In the genomic region with DNA sequence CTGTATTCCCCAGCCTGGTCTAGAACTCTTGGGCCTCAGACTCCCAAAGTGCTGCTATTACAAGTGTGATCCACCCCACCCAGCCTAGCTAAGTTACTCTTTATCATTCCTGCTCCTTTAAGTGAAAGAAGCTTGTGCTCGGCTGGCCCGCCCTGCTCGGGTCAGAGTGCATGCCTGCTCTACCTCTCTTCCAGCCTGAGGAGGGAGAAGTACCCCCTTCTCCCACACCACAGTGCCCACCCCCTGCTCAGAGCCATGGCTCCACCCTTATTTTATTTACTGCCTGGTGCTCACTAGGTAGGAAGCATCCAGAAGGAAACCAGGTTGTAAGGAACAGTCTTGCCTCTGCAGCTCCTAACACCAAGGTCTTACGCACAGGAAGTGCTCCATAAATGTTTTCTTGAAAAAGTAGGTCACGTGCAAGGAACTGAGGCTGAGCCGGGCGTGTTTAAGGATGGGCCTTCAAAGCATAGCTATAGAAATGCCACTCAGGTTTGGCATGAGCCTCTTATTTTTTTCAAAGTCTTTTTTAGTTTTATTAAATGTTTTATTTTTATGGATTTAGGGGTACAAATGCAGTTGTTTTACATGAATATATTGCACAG, we compare ENCODE assay signal across 25 cellular contexts.
DNase-seq lines count a peak whose midpoint lies in the region; ATAC-seq and TF ChIP-seq lines count a peak whose summit lies in the region.
"Had no signal": no experiment of that assay in that cellular context is flagged by ENCODE, and none has a peak within 500 bp of the region (broad histone marks: within the 10 kb centered on the region; RNA-seq: fewer than 3 reads in every experiment).

No MANE protein-coding gene starts in this region.

- no peak overlapping the region for H3K18ac ChIP-seq in trophoblast cell (ENCODE audit: low read length)

- H3K79me2 ChIP-seq in trophoblast cell (ENCODE audit: control insufficient read depth, insufficient read depth, low read length, poor library complexity), result no peaks in the 10 kb centered on the region
- H3K79me2 ChIP-seq: parathyroid adenoma had no signal

- H3K9me3 ChIP-seq in trophoblast cell (ENCODE audit: insufficient read depth, low read depth, low read length), result peaks cover 2% of the 10 kb centered on the region
- H3K9me3 ChIP-seq: left lung, SK-N-SH, upper lobe of left lung had no signal

- H3K27me3 ChIP-seq in trophoblast cell (ENCODE audit: insufficient read depth, low read length), result no peaks in the 10 kb centered on the region
- H3K27me3 ChIP-seq: upper lobe of left lung had no signal

- ATAC-seq in GM18873 (IDR thresholded peaks at IDR 0.05; ENCODE audit: low FRiP score, unreplicated experiment), result no peak
- ATAC-seq in HG03460 (IDR thresholded peaks at IDR 0.05; ENCODE audit: unreplicated experiment), result no peak
- ATAC-seq: activated T-cell treated with anti-CD3 and anti-CD28 coated beads, Interleukin-2, amount 50 U/mL, for 72 hours; left lung; sciatic nerve; stimulated activated naive CD8-positive, alpha-beta T cell treated with anti-CD3 and anti-CD28 coated beads, Interleukin-15, amount 100 ng/mL, for 72 hours had no signal

- H2BK12ac ChIP-seq in trophoblast cell (ENCODE audit: low read length), result no peak overlapping the region

- H2AFZ ChIP-seq in trophoblast cell (ENCODE audit: insufficient read depth, low read length, poor library complexity), result peak overlapping the region; percentile 40
- H2AFZ ChIP-seq: parathyroid adenoma had no signal

- no CpG with 5 or more reads among the region's 7 CpGs for WGBS in trophoblast cell (ENCODE audit: extremely low coverage, insufficient coverage, insufficient read length)

- H2BK5ac ChIP-seq in trophoblast cell (ENCODE audit: low read depth, low read length, poor library complexity), result no peak overlapping the region

- H3K9ac ChIP-seq in trophoblast cell (ENCODE audit: low read length), result no peak overlapping the region
- H3K9ac ChIP-seq: parathyroid adenoma, SK-N-SH had no signal

- DNase-seq in ELF-1 (ENCODE audit: low read depth, low spot score) (peak; percentile 36), SK-N-DZ (ENCODE audit: low spot score) (peak; percentile 40), fibroblast of villous mesenchyme (ENCODE audit: low read depth) (peak; percentile 55), trophoblast cell (no peak), RPMI8226 (no peak), D341Med (ENCODE audit: low spot score) (no peak)
- DNase-seq: activated CD4-positive, alpha-beta T cell treated with anti-CD3 and anti-CD28 coated beads for 4 hours; activated naive CD4-positive, alpha-beta T cell treated with anti-CD3 and anti-CD28 coated beads for 36 hours; activated T-cell treated with anti-CD3 and anti-CD28 coated beads, Interleukin-2, amount 50 U/mL, for 72 hours; aorta; foreskin melanocyte; H9; left lung; midbrain; NCI-H2029; NCI-H226; NCI-H748 treated with DMSO at 0.1 percent for 48 hours; SK-N-SH; stimulated activated naive CD8-positive, alpha-beta T cell treated with anti-CD3 and anti-CD28 coated beads, Interleukin-15, amount 100 ng/mL, for 72 hours; T-helper 2 cell; upper lobe of left lung had no signal

- H3K23ac ChIP-seq in trophoblast cell (ENCODE audit: low read length), result no peak overlapping the region

- H3K4ac ChIP-seq in trophoblast cell (ENCODE audit: low read depth, low read length), result no peak overlapping the region

- H3K79me1 ChIP-seq in trophoblast cell (ENCODE audit: low read length), result no peaks in the 10 kb centered on the region

- H3K4me3 ChIP-seq in fibroblast of villous mesenchyme (ENCODE audit: low read depth, low read length), result no peak overlapping the region
- peak overlapping the region; percentile 5 for H3K4me3 ChIP-seq in trophoblast cell (ENCODE audit: low read depth, low read length)
- H3K4me3 ChIP-seq: left lung, upper lobe of left lung had no signal

- H4K91ac ChIP-seq in trophoblast cell (ENCODE audit: low read depth, low read length), result no peak overlapping the region

- H3K27ac ChIP-seq in trophoblast cell (ENCODE audit: low read depth, low read length), result no peak overlapping the region
- H3K27ac ChIP-seq: left lung, parathyroid adenoma, upper lobe of left lung had no signal

- H3K4me1 ChIP-seq in trophoblast cell (ENCODE audit: control insufficient read depth in 1 of 2, insufficient read depth in 2 of 2, low read length in 2 of 2), result peaks cover 3 to 9% of the 10 kb centered on the region in 2 experiments
- H3K4me1 ChIP-seq: upper lobe of left lung had no signal

- H2BK120ac ChIP-seq in trophoblast cell (ENCODE audit: insufficient read depth, low read length, poor library complexity), result no peak overlapping the region

- no peak overlapping the region for H3K4me2 ChIP-seq in trophoblast cell (ENCODE audit: low read length)
- H3K4me2 ChIP-seq: SK-N-SH had no signal

- no peak overlapping the region for H3K14ac ChIP-seq in trophoblast cell (ENCODE audit: low read length)

- no peak overlapping the region for H2AK5ac ChIP-seq in trophoblast cell (ENCODE audit: low read length)

- H3K36me3 ChIP-seq in trophoblast cell (ENCODE audit: control insufficient read depth in 1 of 2, insufficient read depth in 2 of 2, low read length in 2 of 2), result no peaks in the 10 kb centered on the region
- H3K36me3 ChIP-seq: left lung, upper lobe of left lung had no signal

- no peak overlapping the region for H4K12ac ChIP-seq in trophoblast cell (ENCODE audit: low read depth, low read length)

- H4K8ac ChIP-seq in trophoblast cell (ENCODE audit: low read depth, low read length), result no peak overlapping the region

- no peak for TF ChIP-seq CTCF in fibroblast of villous mesenchyme (IDR thresholded peaks at IDR 0.05; ENCODE audit: insufficient read depth, low read depth, low read length)

Comparison
In these comparisons a context has a peak if more than half of its experiments do, and no peak if none do; other contexts are left out.
1. DNase-seq: peak in ELF-1 (single experiment), SK-N-DZ (single experiment) and fibroblast of villous mesenchyme (single experiment); none in trophoblast cell (0 of 2), RPMI8226 (single experiment) and D341Med (single experiment).